Comparison of ENCODE assay signal across 9 cellular contexts in the genomic region with DNA sequence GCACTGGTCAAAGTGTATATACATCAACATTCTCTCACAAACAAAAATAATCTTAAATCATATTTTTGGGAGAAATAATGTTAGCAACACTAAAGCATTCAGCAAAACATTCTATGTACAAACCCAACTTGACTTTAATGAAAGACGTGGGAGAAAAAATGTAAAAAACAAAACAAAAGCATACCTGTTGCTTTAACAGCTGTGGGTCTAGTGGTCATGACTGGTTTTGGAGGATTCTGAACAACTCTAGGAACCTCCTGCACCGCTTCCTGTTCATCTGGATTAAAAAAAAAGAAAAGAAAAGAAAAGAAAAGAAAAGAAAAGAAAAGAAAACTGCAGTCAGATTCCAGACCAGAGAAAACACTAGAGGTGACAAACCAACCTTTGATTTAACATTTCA. TPM values are rescaled to one million over a fixed set of nuclear protein-coding genes. Genes with fewer than 3 reads are reported as not detected.
DNase-seq lines count a peak whose midpoint lies in the region; ATAC-seq and TF ChIP-seq lines count a peak whose summit lies in the region.
"Had no signal": no experiment of that assay in that cellular context is flagged by ENCODE, and none has a peak within 500 bp of the region (broad histone marks: within the 10 kb centered on the region; RNA-seq: fewer than 3 reads in every experiment).

No MANE protein-coding gene starts in this region.

- no CpG with 5 or more reads among the region's 2 CpGs for WGBS in H9 (ENCODE audit: extremely low coverage, insufficient read length, low lambda C conversion rate)
- WGBS in sigmoid colon, 2 donors, result 67 to 75% methylated on average over 2 of the region's 2 CpGs

- no peaks in the 10 kb centered on the region for H3K9me3 ChIP-seq in H9 (ENCODE audit: control insufficient read depth, low read depth, low read length)
- no peaks in the 10 kb centered on the region for H3K9me3 ChIP-seq in sigmoid colon

- H3K4me3 Mint-ChIP-seq in H9 (peak overlapping the region; percentile 98), endothelial cell (ENCODE audit: unreplicated experiment) (peak overlapping the region; percentile 83)

- H3K4me3 ChIP-seq in sigmoid colon, result peak overlapping the region in 1 of 4 donors; percentile 88

- H3K4me1 ChIP-seq in H9 (ENCODE audit: insufficient read depth, low read length) (no peaks in the 10 kb centered on the region; the same call in 1 of the 2 replicates), sigmoid colon (peaks cover 0 to 33% (median 27%) of the 10 kb centered on the region in 4 donors)

- no peak overlapping the region for H3K4ac ChIP-seq in H9 (ENCODE audit: low read depth, low read length)

- no peak for ATAC-seq in GM18519 (IDR thresholded peaks at IDR 0.05; ENCODE audit: low FRiP score, unreplicated experiment)
- no peak for ATAC-seq in GM21737 (IDR thresholded peaks at IDR 0.05; ENCODE audit: unreplicated experiment)
- no peak for ATAC-seq in esophagus mucosa

- H3K27me3 ChIP-seq in H9 (ENCODE audit: insufficient read depth, low read length), result no peaks in the 10 kb centered on the region
- H3K27me3 ChIP-seq in sigmoid colon, result no peaks in the 10 kb centered on the region

- H4K20me1 ChIP-seq in H9 (ENCODE audit: control insufficient read depth, insufficient read depth, insufficient read length), result no peaks in the 10 kb centered on the region

- no peak overlapping the region for H3K23ac ChIP-seq in H9 (ENCODE audit: insufficient read length, low read depth, low read length)

- H3K56ac ChIP-seq in H9 (ENCODE audit: insufficient read length, low read depth, low read length), result no peak overlapping the region

- H2BK5ac ChIP-seq in H9 (ENCODE audit: insufficient read length, low read length), result no peak overlapping the region

- no peak overlapping the region for H3K4me2 ChIP-seq in H9 (ENCODE audit: insufficient read depth, insufficient read length, low read length)

- no peak overlapping the region for H2BK15ac ChIP-seq in H9 (ENCODE audit: low read depth, low read length)

- no peak overlapping the region for H3K14ac ChIP-seq in H9 (ENCODE audit: insufficient read depth, low read length)

- no peak overlapping the region for H3K18ac ChIP-seq in H9 (ENCODE audit: insufficient read length, low read depth, low read length)

- TF ChIP-seq POLR2A in sigmoid colon (IDR thresholded peaks at IDR 0.05), result no peak

- H3K4me1 Mint-ChIP-seq in H9 (peaks cover 11 to 18% of the 10 kb centered on the region in 2 experiments), endothelial cell (ENCODE audit: unreplicated experiment) (peaks cover 10% of the 10 kb centered on the region)

- no peak for TF ChIP-seq EP300 in sigmoid colon (IDR thresholded peaks at IDR 0.05)

- no peak for DNase-seq in H9
- DNase-seq in RPMI8226, result peak; percentile 4
- DNase-seq in endothelial cell (ENCODE audit: low spot score), result no peak
- DNase-seq in sigmoid colon, result no peak
- DNase-seq in NCI-H82 (lab: John Stamatoyannopoulos, UW), result no peak
- DNase-seq: posterior cingulate gyrus had no signal

- H3K9me3 Mint-ChIP-seq in H9, result no peaks in the 10 kb centered on the region; a peak in 1 of 5 replicates
- no peaks in the 10 kb centered on the region for H3K9me3 Mint-ChIP-seq in endothelial cell (ENCODE audit: unreplicated experiment)

- no peak overlapping the region for H2AK5ac ChIP-seq in H9 (ENCODE audit: insufficient read length, low read length)

- H3K79me1 ChIP-seq in H9 (ENCODE audit: insufficient read depth, low read depth, low read length, poor library complexity, severe bottlenecking), result peaks cover 2% of the 10 kb centered on the region

- H3K27ac Mint-ChIP-seq in H9, result peak overlapping the region; percentile 25 to 91 (median 74); a peak in 4 of 7 replicates
- H3K27ac Mint-ChIP-seq in endothelial cell (ENCODE audit: unreplicated experiment), result no peak overlapping the region

- H3K27me3 Mint-ChIP-seq in H9 (ENCODE audit: low read depth) (no peaks in the 10 kb centered on the region; the same call in 1 of the 2 replicates), endothelial cell (ENCODE audit: unreplicated experiment) (peaks cover 9% of the 10 kb centered on the region)

- H4K91ac ChIP-seq in H9 (ENCODE audit: insufficient read length, low read depth, low read length), result no peak overlapping the region

- peaks cover 9% of the 10 kb centered on the region; the same call in 1 of the 2 replicates for H3K79me2 ChIP-seq in H9 (ENCODE audit: insufficient read depth, low read length)

- peaks cover 3 to 50% (median 33%) of the 10 kb centered on the region in 4 donors for H3K36me3 ChIP-seq in sigmoid colon

- no peak overlapping the region for H4K5ac ChIP-seq in H9 (ENCODE audit: insufficient read length, low read depth, low read length)

- no peak overlapping the region for H3T11ph ChIP-seq in H9 (ENCODE audit: low read length)

- intact Hi-C loops in sigmoid colon (cut with DNase I), result loop anchor here (5.0 kb wide), 1 partner anchor 358 kb away; the partner anchor contains the start of gene SLC39A13

- H2BK20ac ChIP-seq in H9 (ENCODE audit: low read depth, low read length, poor library complexity, severe bottlenecking), result no peak overlapping the region

- no peak overlapping the region for H4K8ac ChIP-seq in H9 (replicated peaks; ENCODE audit: insufficient read length, low read depth, low read length)

- no peak overlapping the region for H2AFZ ChIP-seq in H9 (ENCODE audit: low read length)

- H3K36me3 Mint-ChIP-seq in H9 (ENCODE audit: insufficient read depth in 1 of 3, low read depth in 3 of 3), result peaks cover 32 to 53% (median 45%) of the 10 kb centered on the region in 3 experiments; a peak in 6 of 7 replicates
- peaks cover 5% of the 10 kb centered on the region for H3K36me3 Mint-ChIP-seq in endothelial cell (ENCODE audit: low read depth, unreplicated experiment)

- no peak overlapping the region for H2BK120ac ChIP-seq in H9 (ENCODE audit: low read depth, low read length, poor library complexity, severe bottlenecking)

- peaks cover 3% of the 10 kb centered on the region for H3K23me2 ChIP-seq in H9 (ENCODE audit: insufficient read length, low read depth, low read length, poor library complexity, severe bottlenecking)

- no peak for TF ChIP-seq CTCF in H9 (conservative IDR thresholded peaks at IDR 0.05)
- no peak for TF ChIP-seq CTCF in endothelial cell (IDR thresholded peaks at IDR 0.05; ENCODE audit: unreplicated experiment)
- TF ChIP-seq CTCF in sigmoid colon (IDR thresholded peaks at IDR 0.05), result no peak

- H3K9ac ChIP-seq in H9 (ENCODE audit: extremely low read depth, insufficient read length, low read length), result no peak overlapping the region

- H2BK12ac ChIP-seq in H9 (ENCODE audit: insufficient read length, low read depth, low read length), result no peak overlapping the region

- H3K27ac ChIP-seq in H9 (ENCODE audit: insufficient read length, low read depth, low read length) (no peak overlapping the region), sigmoid colon (peak overlapping the region; percentile 98 to 100 (median 99))

RNA-seq across cellular contexts. Expression of gene FNBP4, which starts 2.1 kb away (rescaled TPM):
- 93.3 and 106 TPM in 2 replicates for total RNA-seq in H9 (2021)
- total RNA-seq in endothelial cell (ENCODE audit: unreplicated experiment), result 78.3 TPM
- 100 to 1,000 TPM in 2 of 4 donors, 10 to 100 TPM in 2; 91.1 to 182 (median 101) TPM for total RNA-seq in sigmoid colon
- 10 to 100 TPM; 10.2 to 41.2 (median 20.4) TPM for polyA plus RNA-seq in sigmoid colon
- total RNA-seq in esophagus mucosa, result 49.4 TPM

RNA-seq across cellular contexts. Expression of gene AGBL2, which starts 49.9 kb away (rescaled TPM):
- total RNA-seq in H9 (2021) (3.0 and 4.3 TPM in 2 replicates), endothelial cell (ENCODE audit: unreplicated experiment) (1.7 TPM), sigmoid colon (1 to 10 TPM in 1 of 4 donors, under 1 TPM in 1, not detected in 2; 0.33 to 1.1 TPM), esophagus mucosa (1.1 TPM)
- 1 to 10 TPM in 1 of 3 donors, under 1 TPM in 1, not detected in 1; 0.92 to 2.2 TPM for polyA plus RNA-seq in sigmoid colon
